ENCODE assay signal across 1 cellular context in the genomic region with DNA sequence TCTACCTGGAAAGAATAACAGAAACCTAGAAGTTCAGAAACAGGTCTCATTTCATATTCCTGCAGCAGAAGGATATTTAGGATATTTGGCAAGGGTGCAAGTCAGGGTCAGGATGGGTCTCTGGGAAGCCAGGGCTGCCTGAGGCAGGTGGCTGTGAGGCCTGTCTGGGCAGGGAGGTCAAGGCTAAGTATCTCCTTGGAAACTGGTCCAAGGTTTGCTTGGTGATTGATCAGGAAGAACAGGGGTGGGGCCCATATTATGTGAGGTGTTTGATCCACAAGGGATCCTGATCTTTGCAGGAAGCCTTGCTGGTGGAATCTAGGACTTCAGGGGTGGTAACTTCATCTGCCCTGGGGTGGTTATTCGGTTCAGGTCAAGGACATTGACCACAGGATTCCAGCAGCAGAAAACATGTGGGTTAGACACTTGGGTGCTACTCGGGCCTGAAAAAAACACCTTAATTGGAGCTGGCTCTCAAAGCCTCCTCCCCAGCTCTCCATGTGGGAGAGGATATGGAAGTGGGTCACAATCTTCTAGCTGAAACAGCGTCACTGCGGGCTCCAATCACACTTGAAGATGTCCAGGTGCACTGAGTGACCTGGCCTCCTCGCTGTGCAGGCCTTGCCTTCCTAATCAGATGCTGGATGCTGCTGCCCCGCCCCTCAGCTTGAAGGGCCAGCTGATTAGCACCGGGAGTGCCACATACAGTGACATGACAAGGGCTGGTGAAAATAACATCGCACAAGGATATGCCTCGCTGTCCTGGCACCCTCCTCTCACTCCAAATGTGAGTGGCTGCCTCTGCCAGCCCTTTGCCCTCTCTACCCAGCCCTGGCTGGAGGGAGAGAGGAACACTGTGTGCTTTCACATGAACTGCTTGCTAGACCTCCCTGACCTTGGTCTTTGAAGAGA.
A peak's percentile ranks its signal among the peaks of the same experiment; 100 is the strongest.
TF ChIP-seq lines count a peak whose summit lies in the region.

No MANE protein-coding gene starts in this region.

TF ChIP-seq in K562, 482 proteins besides CTCF, POLR2A, EP300 and RAD21:
- peak; percentile 60; the same call in 1 of the 2 replicates for TF ChIP-seq HDGF (IDR thresholded peaks at IDR 0.05)
- peak; percentile 92 for TF ChIP-seq ZNF134 (CRISPR knock-in tag; conservative IDR thresholded peaks at IDR 0.05)
- TF ChIP-seq, protein P1, sequence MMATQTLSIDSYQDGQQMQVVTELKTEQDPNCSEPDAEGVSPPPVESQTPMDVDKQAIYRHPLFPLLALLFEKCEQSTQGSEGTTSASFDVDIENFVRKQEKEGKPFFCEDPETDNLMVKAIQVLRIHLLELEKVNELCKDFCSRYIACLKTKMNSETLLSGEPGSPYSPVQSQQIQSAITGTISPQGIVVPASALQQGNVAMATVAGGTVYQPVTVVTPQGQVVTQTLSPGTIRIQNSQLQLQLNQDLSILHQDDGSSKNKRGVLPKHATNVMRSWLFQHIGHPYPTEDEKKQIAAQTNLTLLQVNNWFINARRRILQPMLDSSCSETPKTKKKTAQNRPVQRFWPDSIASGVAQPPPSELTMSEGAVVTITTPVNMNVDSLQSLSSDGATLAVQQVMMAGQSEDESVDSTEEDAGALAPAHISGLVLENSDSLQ (IDR thresholded peaks at IDR 0.05), result peak; percentile 71; the same call in 1 of the 2 replicates
- TF ChIP-seq MEIS2 (IDR thresholded peaks at IDR 0.05; ENCODE audit: partially characterized antibody), result peak; percentile 14
- TF ChIP-seq HDAC1 (IDR thresholded peaks at IDR 0.05), result peak in 1 of 2 experiments; percentile 22; a peak in 1 of 4 replicates
- 0 out of 4 replicates have a peak, but pooled peaks of 1 of the 2 experiments have one; percentile 29 for TF ChIP-seq MNT (conservative IDR thresholded peaks at IDR 0.05)
- peak in 1 of 2 experiments; percentile 32; a peak in 1 of 4 replicates for TF ChIP-seq NRF1 (conservative IDR thresholded peaks at IDR 0.05 in 1 of 2, IDR thresholded peaks at IDR 0.05 in 1 of 2)
- TF ChIP-seq, protein P2, sequence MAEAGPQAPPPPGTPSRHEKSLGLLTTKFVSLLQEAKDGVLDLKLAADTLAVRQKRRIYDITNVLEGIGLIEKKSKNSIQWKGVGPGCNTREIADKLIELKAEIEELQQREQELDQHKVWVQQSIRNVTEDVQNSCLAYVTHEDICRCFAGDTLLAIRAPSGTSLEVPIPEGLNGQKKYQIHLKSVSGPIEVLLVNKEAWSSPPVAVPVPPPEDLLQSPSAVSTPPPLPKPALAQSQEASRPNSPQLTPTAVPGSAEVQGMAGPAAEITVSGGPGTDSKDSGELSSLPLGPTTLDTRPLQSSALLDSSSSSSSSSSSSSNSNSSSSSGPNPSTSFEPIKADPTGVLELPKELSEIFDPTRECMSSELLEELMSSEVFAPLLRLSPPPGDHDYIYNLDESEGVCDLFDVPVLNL (CRISPR knock-in tag; IDR thresholded peaks at IDR 0.05; ENCODE audit: low read depth), result no peak
- peak; percentile 14; the same call in 1 of the 2 replicates for TF ChIP-seq DPF2 (IDR thresholded peaks at IDR 0.05)
- TF ChIP-seq MCM3 (IDR thresholded peaks at IDR 0.05), result no peak
- TF ChIP-seq NFE2 (IDR thresholded peaks at IDR 0.05; ENCODE audit: low read depth), result peak; percentile 7; the same call in 1 of the 2 replicates
- TF ChIP-seq ATF1 (CRISPR knock-in tag; IDR thresholded peaks at IDR 0.05), result no peak
- TF ChIP-seq ATF1 (tag; IDR thresholded peaks at IDR 0.05), result 0 out of 2 replicates have a peak, but pooled peaks have one; percentile 9
- peak; percentile 31 to 67; a peak in 2 of 4 replicates for TF ChIP-seq SIN3A (IDR thresholded peaks at IDR 0.05; ENCODE audit: borderline replicate concordance in 2 of 2, control insufficient read depth in 1 of 2, low read depth in 2 of 2, low read length in 2 of 2)
- no peak for TF ChIP-seq FOXK1 (CRISPR knock-in tag; IDR thresholded peaks at IDR 0.05; ENCODE audit: borderline replicate concordance)
- peak in 1 of 2 experiments; percentile 86; a peak in 2 of 4 replicates for TF ChIP-seq RCOR1 (IDR thresholded peaks at IDR 0.05; ENCODE audit: borderline replicate concordance in 1 of 2, low read depth in 2 of 2, low read length in 2 of 2)
- peak; percentile 88 for TF ChIP-seq CTBP1 (IDR thresholded peaks at IDR 0.05; ENCODE audit: borderline replicate concordance)
- peak; percentile 85 for TF ChIP-seq KLF13 (tag; IDR thresholded peaks at IDR 0.05; ENCODE audit: borderline replicate concordance, low read depth)
- peak; percentile 88 for TF ChIP-seq DACH1 (IDR thresholded peaks at IDR 0.05; ENCODE audit: partially characterized antibody)
- 0 out of 2 replicates have a peak, but pooled peaks have one; percentile 32 for TF ChIP-seq CBFA2T3 (IDR thresholded peaks at IDR 0.05)
- no peak for TF ChIP-seq ARID2 (IDR thresholded peaks at IDR 0.05)
- TF ChIP-seq, protein P3, sequence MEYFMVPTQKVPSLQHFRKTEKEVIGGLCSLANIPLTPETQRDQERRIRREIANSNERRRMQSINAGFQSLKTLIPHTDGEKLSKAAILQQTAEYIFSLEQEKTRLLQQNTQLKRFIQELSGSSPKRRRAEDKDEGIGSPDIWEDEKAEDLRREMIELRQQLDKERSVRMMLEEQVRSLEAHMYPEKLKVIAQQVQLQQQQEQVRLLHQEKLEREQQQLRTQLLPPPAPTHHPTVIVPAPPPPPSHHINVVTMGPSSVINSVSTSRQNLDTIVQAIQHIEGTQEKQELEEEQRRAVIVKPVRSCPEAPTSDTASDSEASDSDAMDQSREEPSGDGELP (CRISPR knock-in tag; IDR thresholded peaks at IDR 0.05; ENCODE audit: borderline replicate concordance), result peak; percentile 98
- TF ChIP-seq ZFP36 (IDR thresholded peaks at IDR 0.05; ENCODE audit: low read depth, low read length, partially characterized antibody), result peak; percentile 56
- TF ChIP-seq NFXL1 (CRISPR knock-in tag; IDR thresholded peaks at IDR 0.05), result no peak
- 0 out of 2 replicates have a peak, but pooled peaks have one; percentile 20 for TF ChIP-seq MTA3 (IDR thresholded peaks at IDR 0.05; ENCODE audit: borderline replicate concordance)
- no peak for TF ChIP-seq SMARCB1 (IDR thresholded peaks at IDR 0.05; ENCODE audit: insufficient read length, low read depth)
